8 cellular contexts compared by ENCODE assay signal in the genomic region with DNA sequence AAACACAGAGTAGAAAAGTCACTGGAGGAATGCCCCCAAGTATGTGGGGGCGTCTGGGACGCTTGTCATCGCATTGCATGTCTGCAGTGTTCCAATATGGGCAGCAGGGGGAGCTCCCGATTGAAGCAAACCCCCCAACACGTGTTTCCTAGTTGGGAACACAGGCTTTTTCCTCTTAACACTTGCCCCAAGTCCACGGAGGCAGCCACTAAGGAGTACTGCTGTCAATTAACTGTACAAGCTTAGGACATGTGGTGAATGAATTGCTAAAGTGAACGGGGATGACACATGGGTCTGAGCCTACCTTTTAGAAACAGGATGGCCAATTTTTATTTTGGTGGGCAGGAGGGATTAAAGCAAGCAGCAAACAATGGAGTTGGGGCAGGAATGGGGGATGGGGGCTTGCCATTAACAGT. TPM values are rescaled to one million over a fixed set of nuclear protein-coding genes. Genes with fewer than 3 reads are reported as not detected.
DNase-seq lines count a peak whose midpoint lies in the region; TF ChIP-seq lines count a peak whose summit lies in the region.

No MANE protein-coding gene starts in this region.

- peak; percentile 75 for TF ChIP-seq CTCF in A673 (conservative IDR thresholded peaks at IDR 0.05; ENCODE audit: low read depth, low read length)
- peak; percentile 93 for TF ChIP-seq CTCF in DOHH2 (IDR thresholded peaks at IDR 0.05; ENCODE audit: low read depth, low read length, poor library complexity, severe bottlenecking)
- TF ChIP-seq CTCF in WI38 (IDR thresholded peaks at IDR 0.05; ENCODE audit: low read depth, low read length): peak; percentile 53
- peak; percentile 79 for TF ChIP-seq CTCF in left ventricle myocardium inferior (IDR thresholded peaks at IDR 0.05; ENCODE audit: borderline replicate concordance)
- peak in 10 of 11 experiments; percentile 14 to 73 (median 52) for TF ChIP-seq CTCF in spleen (IDR thresholded peaks at IDR 0.05 in 8 of 11, conservative IDR thresholded peaks at IDR 0.05 in 3 of 11)

- DNase-seq in A673 (ENCODE audit: low spot score): peak; percentile 52
- DNase-seq in H4 (ENCODE audit: low spot score): peak; percentile 41
- peak; percentile 50 for DNase-seq in LoVo (ENCODE audit: low spot score)
- DNase-seq in left ventricle myocardium inferior: no peak
- no peak for DNase-seq in spleen
- DNase-seq in NCI-H2107 treated with DMSO at 0.1 percent for 48 hours (lab: John Stamatoyannopoulos, UW; ENCODE audit: unreplicated experiment): no peak

- intact Hi-C loops in A673 (cut with micrococcal nuclease; ENCODE audit: unreplicated experiment): loop anchor here (1.0 kb wide), 2 partner anchors 1803 to 1864 kb away; no protein-coding TSS in a partner anchor
- intact Hi-C loops in left ventricle myocardium inferior (cut with micrococcal nuclease): no loop called here
- intact Hi-C loops in spleen (cut with DNase I; ENCODE audit: low total_unique reads): no loop called here

- H3K79me2 ChIP-seq in DOHH2 (ENCODE audit: control insufficient read depth, low read length): peaks cover 12% of the 10 kb centered on the region

- peak overlapping the region; percentile 85 for H3K4me2 ChIP-seq in DOHH2 (ENCODE audit: low read length)

- no TSS peak for BruUV-seq in A673 (replicated peaks; lab: Mats Ljungman, UMichigan)

- 1 to 7% (median 2%) methylated on average over 7 of the region's 7 CpGs for WGBS in spleen, 5 donors

- peaks cover 10% of the 10 kb centered on the region for H3K4me1 ChIP-seq in A673 (ENCODE audit: insufficient read depth, low read length, poor library complexity, severe bottlenecking)
- peaks cover 26% of the 10 kb centered on the region for H3K4me1 ChIP-seq in DOHH2 (ENCODE audit: control insufficient read depth, low read length)
- peaks cover 31% of the 10 kb centered on the region for H3K4me1 ChIP-seq in left ventricle myocardium inferior
- peaks cover 3 to 43% (median 21%) of the 10 kb centered on the region in 6 donors for H3K4me1 ChIP-seq in spleen

- POLR2A ChIA-PET in A673 (lab: Charles Lee; ENCODE audit: low non-redundant PET): no interaction called here

- no peak for TF ChIP-seq POLR2A in spleen (IDR thresholded peaks at IDR 0.05)

- H3K9me3 ChIP-seq in A673 (ENCODE audit: low read depth, low read length, poor library complexity, severe bottlenecking): no peaks in the 10 kb centered on the region
- no peaks in the 10 kb centered on the region for H3K9me3 ChIP-seq in DOHH2 (ENCODE audit: control insufficient read depth, insufficient read depth, low read length)
- H3K9me3 ChIP-seq in left ventricle myocardium inferior (replicated peaks): no peaks in the 10 kb centered on the region
- no peaks in the 10 kb centered on the region for H3K9me3 ChIP-seq in spleen

- peaks cover 43% of the 10 kb centered on the region for H3K27me3 ChIP-seq in A673 (replicated peaks; ENCODE audit: insufficient read depth, low read depth, low read length, poor library complexity)
- no peaks in the 10 kb centered on the region for H3K27me3 ChIP-seq in DOHH2 (ENCODE audit: control insufficient read depth, low read length)
- H3K27me3 ChIP-seq in left ventricle myocardium inferior (ENCODE audit: low read depth): peaks cover 76% of the 10 kb centered on the region
- peaks cover 14 to 66% (median 42%) of the 10 kb centered on the region in 7 donors for H3K27me3 ChIP-seq in spleen (replicated peaks in 1 of 7)

- H3K27ac ChIP-seq in A673 (ENCODE audit: low read depth, low read length, poor library complexity, severe bottlenecking): no peak overlapping the region
- no peak overlapping the region for H3K27ac ChIP-seq in DOHH2 (ENCODE audit: low read depth, low read length)
- no peak overlapping the region for H3K27ac ChIP-seq in left ventricle myocardium inferior (replicated peaks)
- H3K27ac ChIP-seq in spleen: no peak overlapping the region

- CTCF ChIA-PET in A673 (lab: Charles Lee): interaction anchor here (0.9 kb wide), 1 partner anchor 9 kb away, joined by 3 read pairs; no protein-coding TSS in a partner anchor

- no peaks in the 10 kb centered on the region for H3F3A ChIP-seq in DOHH2 (ENCODE audit: control insufficient read depth, insufficient read depth)

- no peaks in the 10 kb centered on the region for H4K20me1 ChIP-seq in DOHH2 (ENCODE audit: control insufficient read depth, insufficient read depth, low read depth, low read length)

- no peak overlapping the region for H3K4me3 ChIP-seq in A673 (ENCODE audit: low read depth, low read length, poor library complexity, severe bottlenecking)
- peak overlapping the region; percentile 87 for H3K4me3 ChIP-seq in DOHH2 (ENCODE audit: low read length)
- H3K4me3 ChIP-seq in WI38 (ENCODE audit: low read depth, low read length): no peak overlapping the region
- H3K4me3 ChIP-seq in left ventricle myocardium inferior: no peak overlapping the region
- peak overlapping the region in 2 of 8 donors; percentile 55 to 67 for H3K4me3 ChIP-seq in spleen

- H3K36me3 ChIP-seq in A673 (ENCODE audit: insufficient read depth, low read length, poor library complexity, severe bottlenecking) (no peaks in the 10 kb centered on the region), DOHH2 (ENCODE audit: control insufficient read depth, low read length) (no peaks in the 10 kb centered on the region), left ventricle myocardium inferior (no peaks in the 10 kb centered on the region), spleen (no peaks in the 10 kb centered on the region)

- H3K9me2 ChIP-seq in DOHH2 (replicated peaks; ENCODE audit: control insufficient read depth, low read length): no peaks in the 10 kb centered on the region

RNA-seq across cellular contexts. Expression of gene GABRB2, which starts 2.2 kb away (rescaled TPM):
- total RNA-seq in A673 (2021): 0.04 TPM in 1 of 2 replicates, not detected in the other
- 0.64 and 0.81 TPM in 2 replicates for total RNA-seq in H4 (2014; rRNA removed; shearing (Covaris generic))
- total RNA-seq in left ventricle myocardium inferior: 0.11 TPM
- 10 to 100 TPM in 4 of 7 donors, 1 to 10 TPM in 3; 1.8 to 27.5 (median 10.8) TPM for total RNA-seq in spleen
- polyA plus RNA-seq in spleen: under 1 TPM; 0.07 to 0.35 (median 0.14) TPM

Comparison
In these comparisons a context has a peak if more than half of its experiments do, and no peak if none do; other contexts are left out.
1. DNase-seq: peak in A673 (single experiment), H4 (single experiment) and LoVo (single experiment); none in left ventricle myocardium inferior (single experiment), spleen (single experiment) and NCI-H2107 treated with DMSO at 0.1 percent for 48 hours (single experiment).
2. Peak in every context shown above with its lines, with median percentiles within 50 percentile points of each other: CTCF ChIP-seq.